14 cellular contexts compared by ENCODE assay signal in genomic region chr4:125639182-125639621, GRCh38.
DNase-seq lines count a peak whose midpoint lies in the region; ATAC-seq, FAIRE-seq and TF ChIP-seq lines count a peak whose summit lies in the region.
"Had no signal": no experiment of that assay in that cellular context is flagged by ENCODE, and none has a peak within 500 bp of the region (broad histone marks: within the 10 kb centered on the region; RNA-seq: fewer than 3 reads in every experiment).

No MANE protein-coding gene starts in this region.

- H3K4me3 Mint-ChIP-seq in MCF 10A (ENCODE audit: unreplicated experiment): no peak overlapping the region
- no peak overlapping the region for H3K4me3 Mint-ChIP-seq in naive thymus-derived CD4-positive, alpha-beta T cell
- H3K4me3 Mint-ChIP-seq: stimulated activated effector memory CD8-positive, alpha-beta T cell treated with anti-CD3 and anti-CD28 coated beads, Interleukin-12 subunit alpha, Interleukin-12 subunit beta, amount 100 ng/mL, for 72 hours had no signal

- in situ Hi-C loops in mammary epithelial cell (cut with MboI; ENCODE audit: low sequenced_read_pairs in 2 of 2) (no loop called here), HepG2 (cut with HindIII; ENCODE audit: extremely low pct_ligation_motif_present, low pct_unique_long_range_greater_than_20kb) (no loop called here)

- DNase-seq in mammary epithelial cell (no peak), MCF 10A (ENCODE audit: unreplicated experiment) (no peak), fibroblast of peridontal ligament (ENCODE audit: extremely low read depth) (peak; percentile 31), HepG2 (ENCODE audit: low spot score) (no peak), thyroid gland (peak; percentile 18 to 19)
- DNase-seq in naive thymus-derived CD4-positive, alpha-beta T cell: no peak
- DNase-seq in activated CD4-positive, CD25-positive, alpha-beta regulatory T cell (lab: John Stamatoyannopoulos, UW): no peak
- DNase-seq: activated CD8-positive, alpha-beta memory T cell treated with anti-CD3 and anti-CD28 coated beads, Interleukin-2, amount 50 U/mL, for 4 hours; brain microvascular endothelial cell; DMS79 treated with DMSO at 0.1 percent for 48 hours; NCI-H1930 had no signal

- H3K27ac ChIP-seq in mammary epithelial cell (ENCODE audit: insufficient read depth, low read depth, low read length) (no peak overlapping the region), HepG2 (ENCODE audit: extremely low read length, insufficient read depth, low read length) (no peak overlapping the region), thyroid gland (no peak overlapping the region)
- H3K27ac ChIP-seq in naive thymus-derived CD4-positive, alpha-beta T cell (ENCODE audit: low read depth, low read length): no peak overlapping the region
- H3K27ac ChIP-seq: A549, brain microvascular endothelial cell had no signal

- H3K4me2 ChIP-seq in mammary epithelial cell (ENCODE audit: insufficient read depth, low read depth, low read length) (no peak overlapping the region), HepG2 (ENCODE audit: low read depth, low read length) (no peak overlapping the region)
- H3K4me2 ChIP-seq: A549 had no signal

- peak overlapping the region; percentile 60 for H2AFZ ChIP-seq in mammary epithelial cell (ENCODE audit: low read depth, low read length)
- no peak overlapping the region for H2AFZ ChIP-seq in HepG2 (ENCODE audit: low read length)

- no peaks in the 10 kb centered on the region for H3K36me3 ChIP-seq in mammary epithelial cell (ENCODE audit: insufficient read depth, low read length)
- no peaks in the 10 kb centered on the region for H3K36me3 ChIP-seq in HepG2 (replicated peaks in 1 of 2; ENCODE audit: control insufficient read depth in 1 of 2, insufficient read depth in 2 of 2, low read length in 2 of 2)
- H3K36me3 ChIP-seq in thyroid gland: no peaks in the 10 kb centered on the region
- H3K36me3 ChIP-seq in naive thymus-derived CD4-positive, alpha-beta T cell (ENCODE audit: control insufficient read depth in 2 of 3, insufficient read depth in 3 of 3, low read length in 3 of 3): no peaks in the 10 kb centered on the region
- H3K36me3 ChIP-seq: brain microvascular endothelial cell had no signal

- H3K27me3 ChIP-seq in mammary epithelial cell (ENCODE audit: insufficient read depth, low read length): no peaks in the 10 kb centered on the region
- H3K27me3 ChIP-seq in HepG2 (ENCODE audit: control insufficient read depth in 1 of 2, insufficient read depth in 2 of 2, low read length in 2 of 2): no peaks in the 10 kb centered on the region; a peak in 1 of 5 replicates
- H3K27me3 ChIP-seq in thyroid gland: no peaks in the 10 kb centered on the region
- no peaks in the 10 kb centered on the region for H3K27me3 ChIP-seq in naive thymus-derived CD4-positive, alpha-beta T cell (ENCODE audit: control insufficient read depth in 2 of 2, insufficient read depth in 2 of 2, low read length in 2 of 2)
- H3K27me3 ChIP-seq: brain microvascular endothelial cell had no signal

- ATAC-seq in HepG2: peak; percentile 56
- no peak for ATAC-seq in naive thymus-derived CD4-positive, alpha-beta T cell
- no peak for ATAC-seq in GM18498 (IDR thresholded peaks at IDR 0.05; ENCODE audit: unreplicated experiment)
- ATAC-seq: A549; stimulated activated effector memory CD8-positive, alpha-beta T cell treated with anti-CD3 and anti-CD28 coated beads, Interleukin-12 subunit alpha, Interleukin-12 subunit beta, amount 100 ng/mL, for 72 hours had no signal

- CTCF ChIA-PET in mammary epithelial cell (lab: Charles Lee; ENCODE audit: low non-redundant PET) (no interaction called here), MCF 10A (lab: Yijun Ruan, JAX) (interaction anchor here (0.6 to 1.0 kb wide), 2 partner anchors 16 to 322 kb away, joined by 3 read pairs; no protein-coding TSS in a partner anchor), HepG2 (lab: Yijun Ruan, JAX; ENCODE audit: low intra/inter-chr PET ratio, low total read pairs) (no interaction called here)
- CTCF ChIA-PET in naive thymus-derived CD4-positive, alpha-beta T cell (lab: Charles Lee): no interaction called here

- no peak for TF ChIP-seq POLR2A in HepG2 (IDR thresholded peaks at IDR 0.05; ENCODE audit: insufficient read depth in 1 of 2, low read depth in 2 of 2, low read length in 2 of 2)
- TF ChIP-seq POLR2A in thyroid gland (IDR thresholded peaks at IDR 0.05): no peak

- H3K4me1 ChIP-seq in mammary epithelial cell (ENCODE audit: insufficient read depth, low read length) (no peaks in the 10 kb centered on the region), HepG2 (ENCODE audit: insufficient read depth, low read length) (no peaks in the 10 kb centered on the region), thyroid gland (no peaks in the 10 kb centered on the region)
- H3K4me1 ChIP-seq in naive thymus-derived CD4-positive, alpha-beta T cell (ENCODE audit: control insufficient read depth in 2 of 2, insufficient read depth in 2 of 2, low read length in 2 of 2): no peaks in the 10 kb centered on the region
- H3K4me1 ChIP-seq: A549 had no signal

- H3K27ac Mint-ChIP-seq in MCF 10A (ENCODE audit: low read depth, unreplicated experiment): no peak overlapping the region
- H3K27ac Mint-ChIP-seq in naive thymus-derived CD4-positive, alpha-beta T cell: no peak overlapping the region
- H3K27ac Mint-ChIP-seq: stimulated activated effector memory CD8-positive, alpha-beta T cell treated with anti-CD3 and anti-CD28 coated beads, Interleukin-12 subunit alpha, Interleukin-12 subunit beta, amount 100 ng/mL, for 72 hours had no signal

- 2% methylated on average over 4 of the region's 6 CpGs for WGBS in mammary epithelial cell (ENCODE audit: low coverage, missing lambda C conversion rate)
- WGBS in HepG2 (ENCODE audit: low lambda C conversion rate): 18% methylated on average over 1 of the region's 6 CpGs
- 58 to 62% methylated on average over 1 to 6 of the region's 6 CpGs for WGBS in thyroid gland, 2 donors

- no peaks in the 10 kb centered on the region for H3K27me3 Mint-ChIP-seq in MCF 10A (ENCODE audit: insufficient read depth, unreplicated experiment)
- H3K27me3 Mint-ChIP-seq in naive thymus-derived CD4-positive, alpha-beta T cell: no peaks in the 10 kb centered on the region

- no peaks in the 10 kb centered on the region for H3K79me2 ChIP-seq in mammary epithelial cell (ENCODE audit: insufficient read depth, low read length)
- H3K79me2 ChIP-seq in HepG2 (ENCODE audit: insufficient read depth, low read length): no peaks in the 10 kb centered on the region

- no peak for FAIRE-seq in HepG2 (lab: Jason Lieb, UNC)
- FAIRE-seq: A549 had no signal

- dilution Hi-C loops in mammary epithelial cell (cut with HindIII; ENCODE audit: low sequenced_read_pairs): no loop called here

- no peaks in the 10 kb centered on the region for H3K36me3 Mint-ChIP-seq in MCF 10A (ENCODE audit: insufficient read depth, unreplicated experiment)
- H3K36me3 Mint-ChIP-seq in naive thymus-derived CD4-positive, alpha-beta T cell: no peaks in the 10 kb centered on the region
- H3K36me3 Mint-ChIP-seq: stimulated activated effector memory CD8-positive, alpha-beta T cell treated with anti-CD3 and anti-CD28 coated beads, Interleukin-12 subunit alpha, Interleukin-12 subunit beta, amount 100 ng/mL, for 72 hours had no signal

- no peaks in the 10 kb centered on the region for H3K9me3 Mint-ChIP-seq in MCF 10A (ENCODE audit: unreplicated experiment)
- H3K9me3 Mint-ChIP-seq in naive thymus-derived CD4-positive, alpha-beta T cell: peaks cover 0 to 14% (median 3%) of the 10 kb centered on the region in 11 donors

- BruUV-seq in mammary epithelial cell (replicated peaks; lab: Mats Ljungman, UMichigan) (no TSS peak), MCF 10A (replicated peaks; lab: Mats Ljungman, UMichigan) (no TSS peak), HepG2 (replicated peaks; lab: Mats Ljungman, UMichigan) (no TSS peak)

- H4K20me1 ChIP-seq in mammary epithelial cell (ENCODE audit: insufficient read depth, low read length): no peaks in the 10 kb centered on the region
- no peaks in the 10 kb centered on the region for H4K20me1 ChIP-seq in HepG2 (ENCODE audit: insufficient read depth, low read length)

- H3K4me3 ChIP-seq in mammary epithelial cell (replicated peaks in 1 of 3; ENCODE audit: insufficient read depth in 1 of 3, low read depth in 2 of 3, low read length in 3 of 3) (no peak overlapping the region), HepG2 (replicated peaks in 1 of 3; ENCODE audit: insufficient read depth in 1 of 3, low read depth in 2 of 3, low read length in 3 of 3) (no peak overlapping the region), thyroid gland (replicated peaks in 1 of 3) (no peak overlapping the region)
- no peak overlapping the region for H3K4me3 ChIP-seq in naive thymus-derived CD4-positive, alpha-beta T cell (ENCODE audit: low read length)
- H3K4me3 ChIP-seq: A549 had no signal

- POLR2A ChIA-PET in MCF 10A (lab: Yijun Ruan, JAX): no interaction called here
- POLR2A ChIA-PET in HepG2 (lab: Yijun Ruan, JAX): no interaction called here
- POLR2A ChIA-PET in naive thymus-derived CD4-positive, alpha-beta T cell (lab: Charles Lee): no interaction called here

- no peaks in the 10 kb centered on the region for H3K9me3 ChIP-seq in mammary epithelial cell (replicated peaks; ENCODE audit: insufficient read depth, low read length)
- no peaks in the 10 kb centered on the region for H3K9me3 ChIP-seq in HepG2 (ENCODE audit: low read length)
- H3K9me3 ChIP-seq in thyroid gland: no peaks in the 10 kb centered on the region
- H3K9me3 ChIP-seq in naive thymus-derived CD4-positive, alpha-beta T cell (ENCODE audit: control insufficient read depth in 2 of 3, low read length in 3 of 3): no peaks in the 10 kb centered on the region
- H3K9me3 ChIP-seq: A549 had no signal

- H3K4me1 Mint-ChIP-seq in MCF 10A (ENCODE audit: insufficient read depth, unreplicated experiment): no peaks in the 10 kb centered on the region
- no peaks in the 10 kb centered on the region for H3K4me1 Mint-ChIP-seq in naive thymus-derived CD4-positive, alpha-beta T cell
- H3K4me1 Mint-ChIP-seq: stimulated activated effector memory CD8-positive, alpha-beta T cell treated with anti-CD3 and anti-CD28 coated beads, Interleukin-12 subunit alpha, Interleukin-12 subunit beta, amount 100 ng/mL, for 72 hours had no signal

- intact Hi-C loops in mammary epithelial cell (cut with micrococcal nuclease): no loop called here
- intact Hi-C loops in MCF 10A (cut with micrococcal nuclease): no loop called here
- intact Hi-C loops in HepG2 (cut with micrococcal nuclease; ENCODE audit: unreplicated experiment): no loop called here
- intact Hi-C loops in thyroid gland (cut with DNase I): no loop called here
- intact Hi-C loops in naive thymus-derived CD4-positive, alpha-beta T cell (cut with micrococcal nuclease): no loop called here

- TF ChIP-seq CTCF in mammary epithelial cell (conservative IDR thresholded peaks at IDR 0.05 in 1 of 2, IDR thresholded peaks at IDR 0.05 in 1 of 2; ENCODE audit: extremely low read depth in 1 of 2, insufficient read depth in 1 of 2, low read depth in 1 of 2, low read length in 2 of 2): no peak
- TF ChIP-seq CTCF in MCF 10A (IDR thresholded peaks at IDR 0.05; ENCODE audit: unreplicated experiment): no peak
- TF ChIP-seq CTCF in HepG2 (CRISPR knock-in tag; IDR thresholded peaks at IDR 0.05): no peak
- no peak for TF ChIP-seq CTCF in thyroid gland (IDR thresholded peaks at IDR 0.05)

- H3K9ac ChIP-seq in mammary epithelial cell (ENCODE audit: insufficient read depth, low read length) (no peak overlapping the region), HepG2 (ENCODE audit: insufficient read depth, low read depth, low read length) (no peak overlapping the region)

- TF ChIP-seq RAD21 in HepG2 (CRISPR knock-in tag; IDR thresholded peaks at IDR 0.05): no peak

- no peak for TF ChIP-seq EP300 in HepG2 (IDR thresholded peaks at IDR 0.05; ENCODE audit: low read depth in 2 of 2, low read length in 2 of 2)
- TF ChIP-seq EP300 in HepG2 (CRISPR knock-in tag; IDR thresholded peaks at IDR 0.05; ENCODE audit: borderline replicate concordance): no peak

Comparison
In these comparisons a context has a peak if more than half of its experiments do, and no peak if none do; other contexts are left out.
1. DNase-seq: peak in fibroblast of peridontal ligament (single experiment) and thyroid gland (2 of 2); none in mammary epithelial cell (single experiment), MCF 10A (single experiment), HepG2 (single experiment), naive thymus-derived CD4-positive, alpha-beta T cell (0 of 9) and activated CD4-positive, CD25-positive, alpha-beta regulatory T cell (0 of 4).